Comparison of ENCODE assay signal across 21 cellular contexts in genomic region chr18:57080479-57080878, GRCh38.
DNase-seq lines count a peak whose midpoint lies in the region; ATAC-seq, FAIRE-seq and TF ChIP-seq lines count a peak whose summit lies in the region.
"Had no signal": no experiment of that assay in that cellular context is flagged by ENCODE, and none has a peak within 500 bp of the region (broad histone marks: within the 10 kb centered on the region; RNA-seq: fewer than 3 reads in every experiment).

No MANE protein-coding gene starts in this region.

- peaks cover 2% of the 10 kb centered on the region for H3K9me3 Mint-ChIP-seq in progenitor cell of endocrine pancreas (ENCODE audit: low read depth)
- H3K9me3 Mint-ChIP-seq: CD4-positive, alpha-beta T cell; HFFc6 had no signal

- FAIRE-seq in GM12891 (lab: Jason Lieb, UNC) = peak; percentile 76
- FAIRE-seq: G401.6, H54 had no signal

- peaks cover 3% of the 10 kb centered on the region for H3K27me3 Mint-ChIP-seq in progenitor cell of endocrine pancreas

- no peak overlapping the region for H3K27ac Mint-ChIP-seq in progenitor cell of endocrine pancreas
- H3K27ac Mint-ChIP-seq: B cell; CD4-positive, alpha-beta T cell; HFFc6 had no signal

- no peak for TF ChIP-seq POLR2A in GM12891 (IDR thresholded peaks at IDR 0.05; ENCODE audit: low read depth, low read length)

- H3K27me3 ChIP-seq in OCI-LY3 (ENCODE audit: low read depth, low read length) (peaks cover 30% of the 10 kb centered on the region), BE2C (no peaks in the 10 kb centered on the region)

- no peaks in the 10 kb centered on the region for H4K20me1 ChIP-seq in OCI-LY3 (ENCODE audit: insufficient read depth, low read length)

- ATAC-seq in GM21717 (IDR thresholded peaks at IDR 0.05; ENCODE audit: unreplicated experiment) = no peak

- TF ChIP-seq CTCF in OCI-LY3 (IDR thresholded peaks at IDR 0.05; ENCODE audit: low read depth, low read length) (no peak), BE2C (IDR thresholded peaks at IDR 0.05; ENCODE audit: low read depth, low read length) (no peak), progenitor cell of endocrine pancreas (IDR thresholded peaks at IDR 0.05; ENCODE audit: unreplicated experiment) (no peak)

- H3K9me3 ChIP-seq in OCI-LY3 (ENCODE audit: insufficient read depth, low read length) = peaks cover 14% of the 10 kb centered on the region; the same call in 1 of the 2 replicates
- H3K9me3 ChIP-seq in BE2C = no peaks in the 10 kb centered on the region
- H3K9me3 ChIP-seq: HAP-1 had no signal

- H3K36me3 ChIP-seq in OCI-LY3 (replicated peaks; ENCODE audit: low read depth, low read length) = peaks cover 19% of the 10 kb centered on the region
- H3K36me3 ChIP-seq in BE2C = no peaks in the 10 kb centered on the region
- H3K36me3 ChIP-seq: BLaER1 treated with 17β-estradiol and CSF1 and Interleukin-3, amounts not matched to agents 10 nM and 100 nM; HAP-1 had no signal

- H3K36me3 Mint-ChIP-seq in progenitor cell of endocrine pancreas (ENCODE audit: insufficient read depth) = peaks cover 2% of the 10 kb centered on the region
- H3K36me3 Mint-ChIP-seq: CD14-positive monocyte; CD8-positive, alpha-beta memory T cell had no signal

- H3K4me1 ChIP-seq in OCI-LY3 (ENCODE audit: low read length) = peaks cover 88% of the 10 kb centered on the region
- H3K4me1 ChIP-seq in BE2C = no peaks in the 10 kb centered on the region
- H3K4me1 ChIP-seq: HAP-1 had no signal

- DNase-seq in COLO829 (ENCODE audit: low spot score) (peak; percentile 25), GM12891 (ENCODE audit: insufficient read length, low spot score) (no peak), putamen (ENCODE audit: low spot score) (peak; percentile 15), BE2C (no peak), progenitor cell of endocrine pancreas (ENCODE audit: low spot score, unreplicated experiment) (no peak)
- DNase-seq: Calu3; CD4-positive, alpha-beta T cell; CD8-positive, alpha-beta memory T cell; COR-L47; DMS153; DND-41; GOT3; HFFc6 had no signal

- H3K4me1 Mint-ChIP-seq in progenitor cell of endocrine pancreas (ENCODE audit: low read depth) = peaks cover 19% of the 10 kb centered on the region

- H3K9ac ChIP-seq in OCI-LY3 (ENCODE audit: low read length) = peak overlapping the region; percentile 37; the same call in 1 of the 2 replicates
- H3K9ac ChIP-seq: BLaER1 treated with 17β-estradiol and CSF1 and Interleukin-3, amounts not matched to agents 10 nM and 100 nM had no signal

- peak overlapping the region; percentile 90; the same call in 1 of the 2 replicates for H3K27ac ChIP-seq in OCI-LY3 (ENCODE audit: low read length)
- H3K27ac ChIP-seq: BLaER1 treated with 17β-estradiol and CSF1 and Interleukin-3, amounts not matched to agents 10 nM and 100 nM had no signal

- H3K4me3 Mint-ChIP-seq in progenitor cell of endocrine pancreas (ENCODE audit: low read depth) = no peak overlapping the region
- H3K4me3 Mint-ChIP-seq: B cell; CD14-positive monocyte; CD4-positive, alpha-beta T cell; CD8-positive, alpha-beta memory T cell; HFFc6 had no signal

- H3K4me3 ChIP-seq in OCI-LY3 (ENCODE audit: low read length) (no peak overlapping the region), BE2C (ENCODE audit: low read depth, low read length) (no peak overlapping the region)
- H3K4me3 ChIP-seq: BLaER1 treated with 17β-estradiol and CSF1 and Interleukin-3, amounts not matched to agents 10 nM and 100 nM; HAP-1 had no signal

- no peak overlapping the region for H2AFZ ChIP-seq in OCI-LY3 (ENCODE audit: low read depth, low read length)

- no peaks in the 10 kb centered on the region for H3K79me2 ChIP-seq in OCI-LY3 (ENCODE audit: low read length)

- H3K4me2 ChIP-seq in OCI-LY3 (ENCODE audit: low read length) = no peak overlapping the region
- H3K4me2 ChIP-seq: BLaER1 treated with 17β-estradiol and CSF1 and Interleukin-3, amounts not matched to agents 10 nM and 100 nM had no signal

TF ChIP-seq in GM12891, 5 proteins besides CTCF, POLR2A, EP300 and RAD21:
- TF ChIP-seq POU2F2 (IDR thresholded peaks at IDR 0.05; ENCODE audit: low read depth, low read length) (no peak), POLR2AphosphoS5 (IDR thresholded peaks at IDR 0.05; ENCODE audit: low read depth, low read length) (no peak), SPI1 (IDR thresholded peaks at IDR 0.05; ENCODE audit: low read depth, low read length) (no peak), TAF1 (IDR thresholded peaks at IDR 0.05; ENCODE audit: low read depth, low read length) (no peak), PAX5 (IDR thresholded peaks at IDR 0.05; ENCODE audit: insufficient read depth, low read length, severe bottlenecking) (no peak)

Comparison
In these comparisons a context has a peak if more than half of its experiments do, and no peak if none do; other contexts are left out.
1. DNase-seq: peak in COLO829 (single experiment) and putamen (single experiment); none in GM12891 (single experiment), BE2C (single experiment) and progenitor cell of endocrine pancreas (single experiment).